In genomic region chr1:155261888-155262673, GRCh38 we compare ENCODE assay signal across 1 cellular context.
TF ChIP-seq lines count a peak whose summit lies in the region.

TSS of gene SCAMP3 (minus strand) at chr1:155262360. CDS start at chr1:155262151, 209 bp downstream.

TF ChIP-seq in HEK293, 187 proteins besides CTCF, POLR2A, EP300 and RAD21 (continued from another document and continues in another):
- no peak for TF ChIP-seq TCF7L2 (IDR thresholded peaks at IDR 0.05; ENCODE audit: borderline replicate concordance, low read depth, low read length)
- TF ChIP-seq BCL11B (tag by site-specific recombination; IDR thresholded peaks at IDR 0.05; ENCODE audit: low read depth): peak; percentile 56; the same call in 1 of the 2 replicates
- peak; percentile 59; the same call in 1 of the 2 replicates for TF ChIP-seq ZBTB10 (tag by site-specific recombination; IDR thresholded peaks at IDR 0.05)
- TF ChIP-seq REST (tag by site-specific recombination; IDR thresholded peaks at IDR 0.05): 0 out of 2 replicates have a peak, but pooled peaks have one; percentile 21
- TF ChIP-seq OSR2 (tag by site-specific recombination; IDR thresholded peaks at IDR 0.05): peak; percentile 97
- TF ChIP-seq ZNF449 (tag by site-specific recombination; IDR thresholded peaks at IDR 0.05): 0 out of 2 replicates have a peak, but pooled peaks have one; percentile 45
- TF ChIP-seq GLI2 (tag by site-specific recombination; IDR thresholded peaks at IDR 0.05; ENCODE audit: borderline replicate concordance, low read depth): no peak
- TF ChIP-seq ZNF473 (tag by site-specific recombination; IDR thresholded peaks at IDR 0.05): no peak
- TF ChIP-seq OVOL3 (tag by site-specific recombination; IDR thresholded peaks at IDR 0.05): 0 out of 2 replicates have a peak, but pooled peaks have one; percentile 22
- TF ChIP-seq ZFHX2 (tag by site-specific recombination; conservative IDR thresholded peaks at IDR 0.05): peak; percentile 45; the same call in 1 of the 2 replicates
- TF ChIP-seq ZNF768 (tag by site-specific recombination; IDR thresholded peaks at IDR 0.05): no peak
- peak; percentile 80 for TF ChIP-seq ZBTB11 (tag by site-specific recombination; conservative IDR thresholded peaks at IDR 0.05; ENCODE audit: low read depth)
- peak; percentile 65; the same call in 1 of the 2 replicates for TF ChIP-seq ZNF24 (tag by site-specific recombination; IDR thresholded peaks at IDR 0.05)
- TF ChIP-seq ZBTB20 (tag by site-specific recombination; IDR thresholded peaks at IDR 0.05): peak; percentile 65; the same call in 1 of the 2 replicates
- TF ChIP-seq KLF8 (tag by site-specific recombination; IDR thresholded peaks at IDR 0.05): peak; percentile 81
- peak; percentile 81 for TF ChIP-seq ZSCAN30 (tag by site-specific recombination; IDR thresholded peaks at IDR 0.05)
- TF ChIP-seq GLIS1 (tag by site-specific recombination; IDR thresholded peaks at IDR 0.05): peak; percentile 65
- peak; percentile 31; the same call in 1 of the 2 replicates for TF ChIP-seq ZBTB7A (tag by site-specific recombination; IDR thresholded peaks at IDR 0.05; ENCODE audit: low read depth)
- no peak for TF ChIP-seq ZNF561 (tag by site-specific recombination; IDR thresholded peaks at IDR 0.05; ENCODE audit: borderline replicate concordance)
- no peak for TF ChIP-seq AEBP2 (tag by site-specific recombination; IDR thresholded peaks at IDR 0.05; ENCODE audit: borderline replicate concordance)
- TF ChIP-seq YY1 (tag by site-specific recombination; IDR thresholded peaks at IDR 0.05): 0 out of 2 replicates have a peak, but pooled peaks have one; percentile 14
- no peak for TF ChIP-seq ZNF311 (tag by site-specific recombination; IDR thresholded peaks at IDR 0.05; ENCODE audit: borderline replicate concordance)
- no peak; the same call in none of the 2 replicates for TF ChIP-seq ZNF518A (tag by site-specific recombination; conservative IDR thresholded peaks at IDR 0.05; ENCODE audit: low read depth)
- TF ChIP-seq KLF17 (tag by site-specific recombination; IDR thresholded peaks at IDR 0.05): peak; percentile 36; the same call in 1 of the 2 replicates
- peak; percentile 97 for TF ChIP-seq HIC1 (tag by site-specific recombination; IDR thresholded peaks at IDR 0.05)
- no peak for TF ChIP-seq ZNF202 (tag by site-specific recombination; IDR thresholded peaks at IDR 0.05; ENCODE audit: borderline replicate concordance)
- TF ChIP-seq EGR2 (tag by site-specific recombination; IDR thresholded peaks at IDR 0.05; ENCODE audit: low read depth): peak; percentile 50; the same call in 1 of the 2 replicates
- 0 out of 2 replicates have a peak, but pooled peaks have one; percentile 25 for TF ChIP-seq YY2 (tag by site-specific recombination; IDR thresholded peaks at IDR 0.05)
- peak; percentile 72; the same call in 1 of the 2 replicates for TF ChIP-seq ZNF660 (tag by site-specific recombination; IDR thresholded peaks at IDR 0.05)
- no peak for TF ChIP-seq ZNF211 (tag by site-specific recombination; IDR thresholded peaks at IDR 0.05; ENCODE audit: low read depth)
- TF ChIP-seq ZNF629 (tag by site-specific recombination; IDR thresholded peaks at IDR 0.05): peak; percentile 70
- no peak for TF ChIP-seq ZNF571 (tag by site-specific recombination; IDR thresholded peaks at IDR 0.05)
- no peak for TF ChIP-seq ZNF16 (tag by site-specific recombination; IDR thresholded peaks at IDR 0.05; ENCODE audit: low read depth)
- TF ChIP-seq KLF9 (tag by site-specific recombination; IDR thresholded peaks at IDR 0.05; ENCODE audit: low read depth): peak; percentile 50
